In the genomic region with DNA sequence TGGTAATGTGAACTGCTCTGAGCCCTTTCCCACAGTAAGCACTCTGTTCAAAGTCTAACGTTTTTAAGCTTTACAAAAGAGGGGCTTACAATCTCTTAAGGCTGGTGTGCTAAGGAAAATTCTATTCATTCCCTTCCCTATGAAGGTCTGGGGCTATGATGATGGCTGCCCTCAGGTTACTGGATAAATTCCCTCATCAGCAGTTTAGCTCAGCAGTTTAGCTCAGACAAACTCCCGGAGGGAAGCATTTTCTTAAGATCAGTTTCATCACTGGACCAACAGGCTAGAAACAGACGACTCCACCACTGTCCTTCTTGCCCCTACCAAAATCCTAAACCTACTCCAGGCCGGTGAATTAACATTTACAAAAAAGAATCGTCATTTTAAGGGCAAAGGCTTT, we compare ENCODE assay signal across 2 cellular contexts.
TF ChIP-seq lines count a peak whose summit lies in the region.

No MANE protein-coding gene starts in this region.

TF ChIP-seq in A549, 52 proteins besides CTCF, POLR2A, EP300 and RAD21:
- peak; percentile 65 for TF ChIP-seq MAFK (IDR thresholded peaks at IDR 0.05; ENCODE audit: partially characterized antibody)
- TF ChIP-seq, protein P1, sequence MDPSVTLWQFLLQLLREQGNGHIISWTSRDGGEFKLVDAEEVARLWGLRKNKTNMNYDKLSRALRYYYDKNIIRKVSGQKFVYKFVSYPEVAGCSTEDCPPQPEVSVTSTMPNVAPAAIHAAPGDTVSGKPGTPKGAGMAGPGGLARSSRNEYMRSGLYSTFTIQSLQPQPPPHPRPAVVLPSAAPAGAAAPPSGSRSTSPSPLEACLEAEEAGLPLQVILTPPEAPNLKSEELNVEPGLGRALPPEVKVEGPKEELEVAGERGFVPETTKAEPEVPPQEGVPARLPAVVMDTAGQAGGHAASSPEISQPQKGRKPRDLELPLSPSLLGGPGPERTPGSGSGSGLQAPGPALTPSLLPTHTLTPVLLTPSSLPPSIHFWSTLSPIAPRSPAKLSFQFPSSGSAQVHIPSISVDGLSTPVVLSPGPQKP (IDR thresholded peaks at IDR 0.05; ENCODE audit: low read depth, low read length): no peak

TF ChIP-seq in IMR-90, 13 proteins besides CTCF, POLR2A, EP300 and RAD21:
- TF ChIP-seq MXI1 (IDR thresholded peaks at IDR 0.05; ENCODE audit: borderline replicate concordance, low read depth, low read length) (no peak), NFE2L2 (IDR thresholded peaks at IDR 0.05; ENCODE audit: low read depth, low read length) (no peak), MAFK (IDR thresholded peaks at IDR 0.05; ENCODE audit: low read depth, low read length) (peak; percentile 53)
TF ChIP-seq in IMR-90: peak in this region for 1.
